Comparison of ENCODE assay signal across 8 cellular contexts in the genomic region with DNA sequence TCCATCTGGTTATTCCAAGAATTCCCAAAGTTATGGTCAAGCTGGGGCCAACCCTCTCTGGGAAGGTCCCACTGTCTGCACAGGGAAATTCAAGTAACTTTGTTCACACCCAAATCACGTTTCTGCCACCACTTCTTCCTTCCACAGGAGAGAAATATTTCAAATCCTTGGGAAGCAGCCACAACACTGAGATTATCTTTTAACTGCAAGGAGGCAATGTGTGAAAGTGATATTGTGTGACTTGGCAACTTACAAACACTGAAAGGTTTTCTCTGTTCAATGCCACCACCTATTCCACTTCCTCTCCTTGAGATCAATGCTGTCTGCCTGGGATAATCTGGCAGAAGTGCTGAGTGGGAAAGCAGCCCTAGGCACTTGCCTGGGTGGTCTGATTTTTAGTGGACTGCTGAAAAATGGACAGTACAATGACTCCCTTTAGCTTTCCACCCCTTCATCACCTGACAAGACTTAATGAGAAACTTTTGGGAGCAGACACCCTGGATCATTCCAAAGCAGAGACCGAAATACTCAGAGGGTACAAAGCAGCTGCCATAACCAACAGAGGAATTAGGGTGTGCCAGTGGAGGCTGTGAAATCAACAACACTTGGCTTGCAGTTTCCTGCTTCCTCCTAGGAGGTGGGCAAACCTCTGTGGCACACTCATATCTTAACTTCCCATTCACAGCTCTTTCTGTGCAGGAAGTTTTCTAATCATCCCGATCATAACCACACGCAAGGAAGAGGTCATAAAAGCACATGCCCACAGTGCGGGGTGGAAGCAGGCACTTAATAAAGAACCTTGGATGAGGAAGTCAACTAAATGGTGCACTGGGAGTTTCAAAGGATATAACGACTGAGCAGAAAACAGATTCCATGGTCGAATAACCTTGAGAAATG. TPM values are rescaled to one million over a fixed set of nuclear protein-coding genes. Genes with fewer than 3 reads are reported as not detected.
DNase-seq lines count a peak whose midpoint lies in the region; ATAC-seq and TF ChIP-seq lines count a peak whose summit lies in the region.

No MANE protein-coding gene starts in this region.

- no peak for ATAC-seq in HG02759 (IDR thresholded peaks at IDR 0.05; ENCODE audit: unreplicated experiment)
- no peak for ATAC-seq in HG03045 (IDR thresholded peaks at IDR 0.05; ENCODE audit: unreplicated experiment)
- ATAC-seq in GM21619 (IDR thresholded peaks at IDR 0.05; ENCODE audit: unreplicated experiment) = no peak

- no peaks in the 10 kb centered on the region for H3K27me3 ChIP-seq in suprapubic skin

- peak overlapping the region; percentile 54 for H3K27ac Mint-ChIP-seq in activated CD4-positive, alpha-beta T cell treated with anti-CD3 and anti-CD28 coated beads, Interleukin-2, amount 10 ng/mL, durations not matched to agents 24 days and 14 days
- H3K27ac Mint-ChIP-seq in activated T-helper 2 cell treated with anti-CD3 and anti-CD28 coated beads, Interferon-gamma antibody, Interleukin-2, Interleukin-4, amounts not matched to agents 10 μg/mL and 5 μg/mL and 100 μg/mL, durations not matched to agents 14 hours and 24 hours and 36 hours = peak overlapping the region; percentile 69

- no peak for TF ChIP-seq EP300 in suprapubic skin (IDR thresholded peaks at IDR 0.05)

- H3K4me3 Mint-ChIP-seq in activated CD4-positive, alpha-beta T cell treated with anti-CD3 and anti-CD28 coated beads, Interleukin-2, amount 10 ng/mL, durations not matched to agents 24 days and 14 days = peak overlapping the region; percentile 48
- H3K4me3 Mint-ChIP-seq in activated T-helper 2 cell treated with anti-CD3 and anti-CD28 coated beads, Interferon-gamma antibody, Interleukin-2, Interleukin-4, amounts not matched to agents 10 μg/mL and 5 μg/mL and 100 μg/mL, durations not matched to agents 14 hours and 24 hours and 36 hours (ENCODE audit: low read depth) = peak overlapping the region; percentile 26

- 57% methylated on average over 7 of the region's 7 CpGs for WGBS in suprapubic skin

- TF ChIP-seq POLR2A in suprapubic skin (IDR thresholded peaks at IDR 0.05) = no peak

- no peaks in the 10 kb centered on the region for H3K27me3 Mint-ChIP-seq in activated CD4-positive, alpha-beta T cell treated with anti-CD3 and anti-CD28 coated beads, Interleukin-2, amount 10 ng/mL, durations not matched to agents 24 days and 14 days
- H3K27me3 Mint-ChIP-seq in activated T-helper 2 cell treated with anti-CD3 and anti-CD28 coated beads, Interferon-gamma antibody, Interleukin-2, Interleukin-4, amounts not matched to agents 10 μg/mL and 5 μg/mL and 100 μg/mL, durations not matched to agents 14 hours and 24 hours and 36 hours (ENCODE audit: low read depth) = no peaks in the 10 kb centered on the region

- peaks cover 46% of the 10 kb centered on the region for H3K36me3 Mint-ChIP-seq in activated CD4-positive, alpha-beta T cell treated with anti-CD3 and anti-CD28 coated beads, Interleukin-2, amount 10 ng/mL, durations not matched to agents 24 days and 14 days (ENCODE audit: low read depth)
- H3K36me3 Mint-ChIP-seq in activated T-helper 2 cell treated with anti-CD3 and anti-CD28 coated beads, Interferon-gamma antibody, Interleukin-2, Interleukin-4, amounts not matched to agents 10 μg/mL and 5 μg/mL and 100 μg/mL, durations not matched to agents 14 hours and 24 hours and 36 hours (ENCODE audit: low read depth) = peaks cover 57% of the 10 kb centered on the region

- DNase-seq in activated CD4-positive, alpha-beta T cell treated with anti-CD3 and anti-CD28 coated beads, Interleukin-2, amount 10 ng/mL, durations not matched to agents 24 days and 14 days = no peak
- no peak for DNase-seq in activated CD4-positive, alpha-beta T cell treated with anti-CD3 and anti-CD28 coated beads, Interleukin-2, amount 50 U/mL, for 4 hours
- DNase-seq in activated T-helper 2 cell treated with anti-CD3 and anti-CD28 coated beads, Interferon-gamma antibody, Interleukin-2, Interleukin-4, amounts not matched to agents 10 μg/mL and 5 μg/mL and 100 μg/mL, durations not matched to agents 14 hours and 24 hours and 36 hours (ENCODE audit: low spot score) = no peak
- DNase-seq in kidney tubule cell (ENCODE audit: low spot score) (peak; percentile 87), suprapubic skin (ENCODE audit: low spot score in 2 of 2) (no peak)

- H3K9me3 Mint-ChIP-seq in activated CD4-positive, alpha-beta T cell treated with anti-CD3 and anti-CD28 coated beads, Interleukin-2, amount 10 ng/mL, durations not matched to agents 24 days and 14 days = no peaks in the 10 kb centered on the region
- H3K9me3 Mint-ChIP-seq in activated T-helper 2 cell treated with anti-CD3 and anti-CD28 coated beads, Interferon-gamma antibody, Interleukin-2, Interleukin-4, amounts not matched to agents 10 μg/mL and 5 μg/mL and 100 μg/mL, durations not matched to agents 14 hours and 24 hours and 36 hours = no peaks in the 10 kb centered on the region

- no peaks in the 10 kb centered on the region for H3K36me3 ChIP-seq in suprapubic skin

- TF ChIP-seq CTCF in suprapubic skin (IDR thresholded peaks at IDR 0.05) = no peak

- no peak overlapping the region for H3K4me3 ChIP-seq in suprapubic skin

- H3K4me1 ChIP-seq in suprapubic skin = peaks cover 98% of the 10 kb centered on the region

- H3K27ac ChIP-seq in suprapubic skin = peak overlapping the region; percentile 72

- H3K9me3 ChIP-seq in suprapubic skin = no peaks in the 10 kb centered on the region

- H3K4me1 Mint-ChIP-seq in activated CD4-positive, alpha-beta T cell treated with anti-CD3 and anti-CD28 coated beads, Interleukin-2, amount 10 ng/mL, durations not matched to agents 24 days and 14 days = peaks cover 68% of the 10 kb centered on the region
- H3K4me1 Mint-ChIP-seq in activated T-helper 2 cell treated with anti-CD3 and anti-CD28 coated beads, Interferon-gamma antibody, Interleukin-2, Interleukin-4, amounts not matched to agents 10 μg/mL and 5 μg/mL and 100 μg/mL, durations not matched to agents 14 hours and 24 hours and 36 hours (ENCODE audit: low read depth) = peaks cover 62% of the 10 kb centered on the region

- intact Hi-C loops in activated CD4-positive, alpha-beta T cell treated with anti-CD3 and anti-CD28 coated beads, Interleukin-2, amount 10 ng/mL, durations not matched to agents 24 days and 14 days (cut with micrococcal nuclease) = no loop called here
- intact Hi-C loops in activated T-helper 2 cell treated with anti-CD3 and anti-CD28 coated beads, Interferon-gamma antibody, Interleukin-2, Interleukin-4, amounts not matched to agents 10 μg/mL and 5 μg/mL and 100 μg/mL, durations not matched to agents 14 hours and 24 hours and 36 hours (cut with micrococcal nuclease) = no loop called here

RNA-seq across cellular contexts. Expression of gene SCAMP2, which starts 5.4 kb away (rescaled TPM):
- 89.4 and 94.8 TPM in 2 replicates for total RNA-seq in activated CD4-positive, alpha-beta T cell treated with anti-CD3 and anti-CD28 coated beads, Interleukin-2, amount 10 ng/mL, durations not matched to agents 24 days and 14 days
- 85.0 and 90.6 TPM in 2 replicates for total RNA-seq in activated T-helper 2 cell treated with anti-CD3 and anti-CD28 coated beads, Interferon-gamma antibody, Interleukin-2, Interleukin-4, amounts not matched to agents 10 μg/mL and 5 μg/mL and 100 μg/mL, durations not matched to agents 14 hours and 24 hours and 36 hours
- 100 to 1,000 TPM in 2 of 4 donors, 10 to 100 TPM in 2; 82.7 to 120 (median 102) TPM for total RNA-seq in suprapubic skin

RNA-seq across cellular contexts. Expression of gene MPI, which starts 22.0 kb away (rescaled TPM):
- 63.9 and 64.4 TPM in 2 replicates for total RNA-seq in activated CD4-positive, alpha-beta T cell treated with anti-CD3 and anti-CD28 coated beads, Interleukin-2, amount 10 ng/mL, durations not matched to agents 24 days and 14 days
- total RNA-seq in activated T-helper 2 cell treated with anti-CD3 and anti-CD28 coated beads, Interferon-gamma antibody, Interleukin-2, Interleukin-4, amounts not matched to agents 10 μg/mL and 5 μg/mL and 100 μg/mL, durations not matched to agents 14 hours and 24 hours and 36 hours = 66.3 and 71.6 TPM in 2 replicates
- total RNA-seq in suprapubic skin = 10 to 100 TPM; 17.1 to 59.2 (median 41.4) TPM

RNA-seq across cellular contexts. Expression of gene ULK3, which starts 24.9 kb away (rescaled TPM):
- 52.6 and 57.3 TPM in 2 replicates for total RNA-seq in activated CD4-positive, alpha-beta T cell treated with anti-CD3 and anti-CD28 coated beads, Interleukin-2, amount 10 ng/mL, durations not matched to agents 24 days and 14 days
- total RNA-seq in activated T-helper 2 cell treated with anti-CD3 and anti-CD28 coated beads, Interferon-gamma antibody, Interleukin-2, Interleukin-4, amounts not matched to agents 10 μg/mL and 5 μg/mL and 100 μg/mL, durations not matched to agents 14 hours and 24 hours and 36 hours = 45.5 and 47.7 TPM in 2 replicates
- 100 to 1,000 TPM; 105 to 330 (median 129) TPM for total RNA-seq in suprapubic skin

RNA-seq across cellular contexts. Expression of gene FAM219B, which starts 38.8 kb away (rescaled TPM):
- 68.0 and 82.0 TPM in 2 replicates for total RNA-seq in activated CD4-positive, alpha-beta T cell treated with anti-CD3 and anti-CD28 coated beads, Interleukin-2, amount 10 ng/mL, durations not matched to agents 24 days and 14 days
- 82.1 and 95.2 TPM in 2 replicates for total RNA-seq in activated T-helper 2 cell treated with anti-CD3 and anti-CD28 coated beads, Interferon-gamma antibody, Interleukin-2, Interleukin-4, amounts not matched to agents 10 μg/mL and 5 μg/mL and 100 μg/mL, durations not matched to agents 14 hours and 24 hours and 36 hours
- total RNA-seq in suprapubic skin = 10 to 100 TPM; 49.4 to 96.2 (median 68.0) TPM

RNA-seq across cellular contexts. Expression of gene CPLX3, which starts 41.4 kb away (rescaled TPM):
- 0.09 TPM in 2 replicates for total RNA-seq in activated CD4-positive, alpha-beta T cell treated with anti-CD3 and anti-CD28 coated beads, Interleukin-2, amount 10 ng/mL, durations not matched to agents 24 days and 14 days
- 0.16 TPM in 1 of 2 replicates, not detected in the other for total RNA-seq in activated T-helper 2 cell treated with anti-CD3 and anti-CD28 coated beads, Interferon-gamma antibody, Interleukin-2, Interleukin-4, amounts not matched to agents 10 μg/mL and 5 μg/mL and 100 μg/mL, durations not matched to agents 14 hours and 24 hours and 36 hours
- under 1 TPM in 1 of 4 donors, not detected in 3; 0.47 TPM for total RNA-seq in suprapubic skin
